In genomic region chr1:67632356-67632755, GRCh38 we compare ENCODE assay signal across 1 cellular context.
TF ChIP-seq lines count a peak whose summit lies in the region.

No MANE protein-coding gene starts in this region.

TF ChIP-seq in H1, 55 proteins besides CTCF, POLR2A, EP300 and RAD21:
- TF ChIP-seq MAFK (IDR thresholded peaks at IDR 0.05; ENCODE audit: low read depth, low read length) (no peak), RXRA (IDR thresholded peaks at IDR 0.05; ENCODE audit: insufficient read depth, low read depth, low read length) (no peak), EGR1 (IDR thresholded peaks at IDR 0.05; ENCODE audit: borderline replicate concordance, low read depth, low read length) (no peak), GABPA (IDR thresholded peaks at IDR 0.05; ENCODE audit: borderline replicate concordance, insufficient read depth, low read length) (no peak), NRF1 (IDR thresholded peaks at IDR 0.05; ENCODE audit: low read depth, low read length) (no peak), YY1 (IDR thresholded peaks at IDR 0.05; ENCODE audit: low read depth, low read length) (no peak), SP2 (IDR thresholded peaks at IDR 0.05; ENCODE audit: low read length) (no peak), KDM5A (IDR thresholded peaks at IDR 0.05; ENCODE audit: low read length) (no peak), TEAD4 (IDR thresholded peaks at IDR 0.05; ENCODE audit: low read depth, low read length) (no peak), BRCA1 (IDR thresholded peaks at IDR 0.05; ENCODE audit: low read depth, low read length) (no peak), CBX5 (IDR thresholded peaks at IDR 0.05; ENCODE audit: low read depth, low read length) (no peak), SAP30 (IDR thresholded peaks at IDR 0.05; ENCODE audit: insufficient read depth, insufficient replicate concordance, low read length) (no peak), SIX5 (IDR thresholded peaks at IDR 0.05; ENCODE audit: low read depth, low read length) (no peak), CHD1 (IDR thresholded peaks at IDR 0.05; ENCODE audit: low read depth, low read length) (no peak), E2F6 (IDR thresholded peaks at IDR 0.05) (no peak), NANOG (IDR thresholded peaks at IDR 0.05; ENCODE audit: insufficient read depth, low read depth, low read length, poor library complexity, severe bottlenecking) (no peak), ATF3 (IDR thresholded peaks at IDR 0.05; ENCODE audit: insufficient read depth, low read depth, low read length) (no peak), RBBP5 (IDR thresholded peaks at IDR 0.05; ENCODE audit: borderline replicate concordance, low read depth, low read length) (no peak)
